In the genomic region with DNA sequence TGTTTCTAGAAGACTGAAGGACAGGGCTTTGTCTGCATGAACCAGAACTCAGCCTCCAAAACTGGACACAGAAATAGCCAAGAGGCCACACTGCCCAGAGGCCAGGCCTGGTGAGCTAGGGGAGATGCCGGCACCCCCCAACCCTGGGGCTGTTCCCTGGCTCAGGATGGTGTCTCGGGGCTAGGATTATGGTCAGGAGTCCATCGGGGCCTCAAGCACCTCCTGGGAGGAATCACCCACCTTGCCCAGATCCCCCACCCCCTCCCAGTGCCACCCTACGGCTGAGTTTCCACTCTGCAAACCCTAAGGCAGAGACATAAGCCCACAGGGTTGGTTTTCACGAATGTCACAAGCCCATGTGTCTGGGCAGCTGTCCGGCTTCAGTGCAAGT, we compare ENCODE assay signal across 1 cellular context.
TF ChIP-seq lines count a peak whose summit lies in the region.

No MANE protein-coding gene starts in this region.

TF ChIP-seq in HepG2, 621 proteins besides CTCF, POLR2A, EP300 and RAD21:
- peak; percentile 25; the same call in 1 of the 2 replicates for TF ChIP-seq PAF1 (CRISPR knock-in tag; IDR thresholded peaks at IDR 0.05)
- no peak for TF ChIP-seq ZNF180 (CRISPR knock-in tag; IDR thresholded peaks at IDR 0.05; ENCODE audit: borderline replicate concordance, low read depth)
- no peak for TF ChIP-seq FOXK2 (IDR thresholded peaks at IDR 0.05)
- TF ChIP-seq, protein P1, sequence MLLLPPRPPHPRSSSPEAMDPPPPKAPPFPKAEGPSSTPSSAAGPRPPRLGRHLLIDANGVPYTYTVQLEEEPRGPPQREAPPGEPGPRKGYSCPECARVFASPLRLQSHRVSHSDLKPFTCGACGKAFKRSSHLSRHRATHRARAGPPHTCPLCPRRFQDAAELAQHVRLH (CRISPR knock-in tag; IDR thresholded peaks at IDR 0.05; ENCODE audit: borderline replicate concordance, low read depth), result no peak
- TF ChIP-seq ZNF883 (CRISPR knock-in tag; IDR thresholded peaks at IDR 0.05; ENCODE audit: not compliant biosample characterization), result no peak
- no peak for TF ChIP-seq ZNF496 (CRISPR knock-in tag; IDR thresholded peaks at IDR 0.05; ENCODE audit: insufficient replicate concordance)
- no peak for TF ChIP-seq IRX3 (CRISPR knock-in tag; IDR thresholded peaks at IDR 0.05; ENCODE audit: borderline replicate concordance, low read depth)
- TF ChIP-seq, protein P2, sequence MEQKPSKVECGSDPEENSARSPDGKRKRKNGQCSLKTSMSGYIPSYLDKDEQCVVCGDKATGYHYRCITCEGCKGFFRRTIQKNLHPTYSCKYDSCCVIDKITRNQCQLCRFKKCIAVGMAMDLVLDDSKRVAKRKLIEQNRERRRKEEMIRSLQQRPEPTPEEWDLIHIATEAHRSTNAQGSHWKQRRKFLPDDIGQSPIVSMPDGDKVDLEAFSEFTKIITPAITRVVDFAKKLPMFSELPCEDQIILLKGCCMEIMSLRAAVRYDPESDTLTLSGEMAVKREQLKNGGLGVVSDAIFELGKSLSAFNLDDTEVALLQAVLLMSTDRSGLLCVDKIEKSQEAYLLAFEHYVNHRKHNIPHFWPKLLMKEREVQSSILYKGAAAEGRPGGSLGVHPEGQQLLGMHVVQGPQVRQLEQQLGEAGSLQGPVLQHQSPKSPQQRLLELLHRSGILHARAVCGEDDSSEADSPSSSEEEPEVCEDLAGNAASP (CRISPR knock-in tag; IDR thresholded peaks at IDR 0.05; ENCODE audit: borderline replicate concordance), result no peak
- TF ChIP-seq RBM22 (optimal IDR thresholded peaks at IDR 0.05; ENCODE audit: low read length), result peak; percentile 22
